In genomic region chr17:67377727-67378443, GRCh38 we compare ENCODE assay signal across 7 cellular contexts. TPM values are rescaled to one million over a fixed set of nuclear protein-coding genes. Genes with fewer than 3 reads are reported as not detected.
DNase-seq lines count a peak whose midpoint lies in the region; ATAC-seq, FAIRE-seq and TF ChIP-seq lines count a peak whose summit lies in the region.

No MANE protein-coding gene starts in this region.

- H3K27me3 ChIP-seq in neuron (ENCODE audit: insufficient read depth, low read length) = no peaks in the 10 kb centered on the region

- FAIRE-seq in urothelium cell line (lab: Jason Lieb, UNC) = no peak

- peak overlapping the region; percentile 82 for H2AFZ ChIP-seq in OCI-LY7 (ENCODE audit: low read length)
- H2AFZ ChIP-seq in neuron (ENCODE audit: low read depth, low read length) = peak overlapping the region; percentile 83

- no peaks in the 10 kb centered on the region for H3K36me3 ChIP-seq in OCI-LY7 (ENCODE audit: insufficient read depth, low read length)
- H3K36me3 ChIP-seq in neuron (ENCODE audit: insufficient read depth, low read length) = no peaks in the 10 kb centered on the region

- DNase-seq in OCI-LY7 (ENCODE audit: low spot score) (peak; percentile 84), fibroblast of the aortic adventitia (ENCODE audit: low read depth) (peak; percentile 46), urothelium cell line (ENCODE audit: low spot score) (peak; percentile 61)
- peak; percentile 85 for DNase-seq in activated effector memory CD4-positive, alpha-beta T cell treated with anti-CD3 and anti-CD28 coated beads, Interleukin-2, amount 50 U/mL, for 16 hours

- peak overlapping the region; percentile 94 for H3K4me2 ChIP-seq in OCI-LY7 (ENCODE audit: low read length)

- no peaks in the 10 kb centered on the region for H3K79me2 ChIP-seq in OCI-LY7 (ENCODE audit: insufficient read depth, low read depth, low read length)

- H4K20me1 ChIP-seq in OCI-LY7 (ENCODE audit: insufficient read depth, low read length) = peaks cover 6% of the 10 kb centered on the region; the same call in 1 of the 2 replicates

- TF ChIP-seq CTCF in GM12875 (IDR thresholded peaks at IDR 0.05; ENCODE audit: borderline replicate concordance, insufficient read depth, low read depth, low read length) = peak; percentile 45; the same call in 1 of the 2 replicates
- peak; percentile 56; the same call in 1 of the 2 replicates for TF ChIP-seq CTCF in OCI-LY7 (conservative IDR thresholded peaks at IDR 0.05; ENCODE audit: low read length)
- TF ChIP-seq CTCF in fibroblast of the aortic adventitia (IDR thresholded peaks at IDR 0.05; ENCODE audit: insufficient read depth, low read length) = peak; percentile 37

- intact Hi-C loops in OCI-LY7 (cut with micrococcal nuclease; ENCODE audit: unreplicated experiment) = loop anchor here (1.0 to 10.0 kb wide), 4 partner anchors 89 to 663 kb away; partner anchors contain the start of gene BPTF

- H3K9me2 ChIP-seq in OCI-LY7 (ENCODE audit: insufficient read depth, low read length) = no peaks in the 10 kb centered on the region

- H3K4me3 ChIP-seq in GM12875 (ENCODE audit: low read depth, low read length) = peak overlapping the region; percentile 60
- H3K4me3 ChIP-seq in OCI-LY7 (ENCODE audit: low read depth, low read length, poor library complexity, severe bottlenecking) = peak overlapping the region; percentile 90
- H3K4me3 ChIP-seq in fibroblast of the aortic adventitia (ENCODE audit: low read depth, low read length) = peak overlapping the region; percentile 80
- peak overlapping the region; percentile 72 for H3K4me3 ChIP-seq in neuron (ENCODE audit: low read length)

- H3K4me1 ChIP-seq in OCI-LY7 (ENCODE audit: insufficient read depth, low read length, poor library complexity, severe bottlenecking) (peaks cover 33% of the 10 kb centered on the region), neuron (ENCODE audit: insufficient read depth, low read length) (peaks cover 24% of the 10 kb centered on the region)

- H3K27ac ChIP-seq in OCI-LY7 (ENCODE audit: low read depth, low read length, poor library complexity, severe bottlenecking) = peak overlapping the region; percentile 88

- ATAC-seq in HG02938 (IDR thresholded peaks at IDR 0.05; ENCODE audit: unreplicated experiment) = peak; percentile 17

- no TSS peak for BruUV-seq in OCI-LY7 (replicated peaks; lab: Mats Ljungman, UMichigan)

- CTCF ChIA-PET in OCI-LY7 (lab: Charles Lee; ENCODE audit: unreplicated experiment) = interaction anchor here (1.4 to 2.6 kb wide), 2 partner anchors 92 to 98 kb away, joined by 3 to 17 read pairs; no protein-coding TSS in a partner anchor

- H3K9me3 ChIP-seq in OCI-LY7 (ENCODE audit: low read length) (no peaks in the 10 kb centered on the region), neuron (ENCODE audit: low read length) (no peaks in the 10 kb centered on the region)

- POLR2A ChIA-PET in OCI-LY7 (lab: Charles Lee) = interaction anchor here (1.1 to 1.7 kb wide), 3 partner anchors 12 to 97 kb away, joined by 3 to 5 read pairs (median 4); no protein-coding TSS in a partner anchor

RNA-seq across cellular contexts. Expression of gene PITPNC1, which starts 0.8 kb away (rescaled TPM):
- 13.3 and 14.3 TPM in 2 replicates for total RNA-seq in OCI-LY7 (2014; rRNA removed; shearing (Covaris generic))
- total RNA-seq in OCI-LY7 (2022) (20.1 and 21.1 TPM in 2 replicates), fibroblast of the aortic adventitia (ENCODE audit: low replicate concordance) (2.5 and 25.7 TPM in 2 replicates)

RNA-seq across cellular contexts. Expression of gene PSMD12, which starts 11.5 kb away (rescaled TPM):
- 15.0 and 20.0 TPM in 2 replicates for total RNA-seq in OCI-LY7 (2014; rRNA removed; shearing (Covaris generic))
- total RNA-seq in OCI-LY7 (2022) (54.5 and 62.8 TPM in 2 replicates), fibroblast of the aortic adventitia (ENCODE audit: low replicate concordance) (19.1 and 35.2 TPM in 2 replicates)

Comparison
In these comparisons a context has a peak if more than half of its experiments do, and no peak if none do; other contexts are left out.
1. Peak in every context shown above with its lines: DNase-seq, ATAC-seq, H3K4me3 ChIP-seq and H3K27ac ChIP-seq.